ENCODE assay signal across 9 cellular contexts in genomic region chr1:205285391-205286101, GRCh38. TPM values are rescaled to one million over a fixed set of nuclear protein-coding genes. Genes with fewer than 3 reads are reported as not detected.
DNase-seq lines count a peak whose midpoint lies in the region; ATAC-seq, FAIRE-seq and TF ChIP-seq lines count a peak whose summit lies in the region.
"Had no signal": no experiment of that assay in that cellular context is flagged by ENCODE, and none has a peak within 500 bp of the region (broad histone marks: within the 10 kb centered on the region; RNA-seq: fewer than 3 reads in every experiment).

No MANE protein-coding gene starts in this region.

- peak overlapping the region; percentile 69 for H3K9ac ChIP-seq in Loucy (ENCODE audit: low read depth, low read length, poor library complexity, severe bottlenecking)

- ATAC-seq in GM19463 (IDR thresholded peaks at IDR 0.05; ENCODE audit: unreplicated experiment), result peak; percentile 31
- no peak for ATAC-seq in foreskin keratinocyte
- ATAC-seq in HG02763 (IDR thresholded peaks at IDR 0.05; ENCODE audit: unreplicated experiment), result no peak

- no peak overlapping the region for H2AFZ ChIP-seq in Loucy (ENCODE audit: low read length)

- peak overlapping the region; percentile 69 for H3K4me3 ChIP-seq in Loucy (ENCODE audit: low read length, poor library complexity, severe bottlenecking)
- H3K4me3 ChIP-seq: thoracic aorta had no signal

- H3K79me2 ChIP-seq in Loucy (ENCODE audit: insufficient read depth, low read length), result no peaks in the 10 kb centered on the region

- peak; percentile 32 for DNase-seq in activated T-cell treated with anti-CD3 and anti-CD28 coated beads for 1 hour (ENCODE audit: low read depth)
- no peak for DNase-seq in foreskin keratinocyte
- DNase-seq in stimulated activated CD4-positive, alpha-beta T cell treated with anti-CD3 and anti-CD28 coated beads, Interleukin-1b, Interleukin-23, amount 100 ng/mL, for 48 hours, result peak; percentile 42
- no peak for DNase-seq in urothelium cell line (ENCODE audit: low spot score)
- DNase-seq in NCI-H146 treated with DMSO at 0.1 percent for 48 hours (lab: John Stamatoyannopoulos, UW; ENCODE audit: unreplicated experiment), result no peak

- H3K27ac ChIP-seq in foreskin keratinocyte, result peak overlapping the region; percentile 37
- H3K27ac ChIP-seq: thoracic aorta had no signal

- H3K4me2 ChIP-seq in Loucy (ENCODE audit: low read depth, low read length, poor library complexity, severe bottlenecking), result peak overlapping the region; percentile 87

- FAIRE-seq in urothelium cell line (lab: Jason Lieb, UNC), result no peak

- no peaks in the 10 kb centered on the region for H3K27me3 ChIP-seq in Loucy (ENCODE audit: insufficient read depth, low read length, poor library complexity, severe bottlenecking)
- no peaks in the 10 kb centered on the region for H3K27me3 ChIP-seq in foreskin keratinocyte

- no peaks in the 10 kb centered on the region for H3K9me3 ChIP-seq in Loucy (ENCODE audit: insufficient read depth, low read depth, low read length)
- H3K9me3 ChIP-seq: thoracic aorta had no signal

- no peaks in the 10 kb centered on the region for H3K36me3 ChIP-seq in Loucy (ENCODE audit: insufficient read depth, low read length)
- H3K36me3 ChIP-seq: thoracic aorta had no signal

- H3K4me1 ChIP-seq in Loucy (ENCODE audit: insufficient read depth, low read length, poor library complexity, severe bottlenecking), result peaks cover 43% of the 10 kb centered on the region
- peaks cover 54% of the 10 kb centered on the region for H3K4me1 ChIP-seq in foreskin keratinocyte

- H3K9me2 ChIP-seq in Loucy (replicated peaks; ENCODE audit: low read depth, low read length), result no peaks in the 10 kb centered on the region

- no peak for TF ChIP-seq CTCF in Loucy (conservative IDR thresholded peaks at IDR 0.05; ENCODE audit: low read length)
- TF ChIP-seq CTCF in foreskin keratinocyte (conservative IDR thresholded peaks at IDR 0.05), result no peak

- no peaks in the 10 kb centered on the region for H4K20me1 ChIP-seq in Loucy (ENCODE audit: insufficient read depth, low read length, poor library complexity, severe bottlenecking)

- H3F3A ChIP-seq in Loucy (ENCODE audit: low read depth), result peaks cover 2% of the 10 kb centered on the region; the same call in 1 of the 2 replicates

RNA-seq across cellular contexts. Expression of gene NUAK2, which starts 36.0 kb away (rescaled TPM):
- 15.1 and 21.6 TPM in 2 replicates for total RNA-seq in foreskin keratinocyte
- 9.5 and 12.4 TPM in 2 replicates for polyA plus RNA-seq in foreskin keratinocyte

RNA-seq across cellular contexts. Expression of gene TMCC2, which starts 57.8 kb away (rescaled TPM):
- total RNA-seq in foreskin keratinocyte, result 1.7 and 1.8 TPM in 2 replicates
- polyA plus RNA-seq in foreskin keratinocyte, result 1.4 and 1.5 TPM in 2 replicates

Comparison
In these comparisons a context has a peak if more than half of its experiments do, and no peak if none do; other contexts are left out.
1. DNase-seq: peak in activated T-cell treated with anti-CD3 and anti-CD28 coated beads for 1 hour (single experiment) and stimulated activated CD4-positive, alpha-beta T cell treated with anti-CD3 and anti-CD28 coated beads, Interleukin-1b, Interleukin-23, amount 100 ng/mL, for 48 hours (single experiment); none in foreskin keratinocyte (0 of 2), urothelium cell line (single experiment) and NCI-H146 treated with DMSO at 0.1 percent for 48 hours (single experiment).